Comparison of ENCODE assay signal across 25 cellular contexts in the genomic region with DNA sequence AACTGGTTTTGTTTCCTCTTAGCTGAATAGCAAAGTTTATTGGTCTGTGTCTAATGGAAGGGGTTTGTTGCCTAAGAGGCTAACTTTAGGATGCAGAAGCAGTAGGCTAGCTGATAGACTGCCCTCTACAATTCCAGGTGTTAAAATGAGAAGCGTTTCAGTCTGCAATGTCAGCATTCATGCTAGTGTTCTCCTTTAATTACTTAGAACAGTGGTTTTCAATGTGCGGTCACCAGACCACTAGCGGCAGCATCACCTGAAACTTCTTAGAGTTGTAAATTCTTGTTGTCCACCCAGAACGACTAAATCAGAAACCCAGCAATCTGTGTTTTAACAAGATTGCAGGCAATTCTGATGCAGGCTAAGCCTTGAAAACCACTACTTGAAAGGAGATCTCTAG.
"Had no signal": no experiment of that assay in that cellular context is flagged by ENCODE, and none has a peak within 500 bp of the region (broad histone marks: within the 10 kb centered on the region; RNA-seq: fewer than 3 reads in every experiment).

No MANE protein-coding gene starts in this region.

- H3K4me1 Mint-ChIP-seq: mesothelial cell of epicardium, naive B cell had no signal

- H3K27me3 Mint-ChIP-seq: dendritic cell treated with granulocyte-macrophage colony-stimulating factor and Interleukin-4, amounts not matched to agents 40 ng/mL and 50 ng/mL, for 4 days; naive B cell had no signal

- H3K36me3 ChIP-seq: colonic mucosa, esophagus squamous epithelium, gastrocnemius medialis, heart right ventricle, left lung, lower lobe of right lung had no signal

- FAIRE-seq: endothelial cell of umbilical vein, keratinocyte had no signal

- DNase-seq: colonic mucosa; cortex of kidney; effector CD8-positive, alpha-beta T cell; erythroblast; esophagus squamous epithelium; foreskin fibroblast; foreskin melanocyte; gastrocnemius medialis; glutamatergic neuron; head of caudate nucleus; heart right ventricle; hippocampal formation; left cardiac atrium; left lung; left ventricle myocardium superior; lower lobe of right lung; mesenchymal stem cell; mucosa of descending colon; naive B cell had no signal

- ATAC-seq: esophagus mucosa, gastrocnemius medialis, heart right ventricle, left cardiac atrium, left lung, left ventricle myocardium superior, lower lobe of right lung, mucosa of descending colon had no signal

- H3K4me3 ChIP-seq: colonic mucosa, esophagus squamous epithelium, gastrocnemius medialis, heart right ventricle, left lung, lower lobe of right lung, mucosa of descending colon had no signal

- H3K9me3 ChIP-seq: colonic mucosa, esophagus squamous epithelium, gastrocnemius medialis, heart right ventricle, left lung, lower lobe of right lung, mucosa of descending colon had no signal

- H3K27me3 ChIP-seq: colonic mucosa, esophagus squamous epithelium, gastrocnemius medialis, heart right ventricle, left lung had no signal

- H3K36me3 Mint-ChIP-seq: mesothelial cell of epicardium, naive B cell had no signal

- H3K4me3 Mint-ChIP-seq: dendritic cell treated with granulocyte-macrophage colony-stimulating factor and Interleukin-4, amounts not matched to agents 40 ng/mL and 50 ng/mL, for 4 days; mesothelial cell of epicardium; naive B cell had no signal

- H3K4me1 ChIP-seq: colonic mucosa, esophagus squamous epithelium, gastrocnemius medialis, heart right ventricle, left lung, lower lobe of right lung had no signal

- H3K9me3 Mint-ChIP-seq: dendritic cell treated with granulocyte-macrophage colony-stimulating factor and Interleukin-4, amounts not matched to agents 40 ng/mL and 50 ng/mL, for 4 days had no signal

- H3K27ac ChIP-seq: colonic mucosa, epithelial cell of prostate, esophagus squamous epithelium, gastrocnemius medialis, heart right ventricle, left lung, lower lobe of right lung had no signal

- H3K27ac Mint-ChIP-seq: dendritic cell treated with granulocyte-macrophage colony-stimulating factor and Interleukin-4, amounts not matched to agents 40 ng/mL and 50 ng/mL, for 4 days; mesothelial cell of epicardium had no signal
